Comparison of ENCODE assay signal across 9 cellular contexts in the genomic region with DNA sequence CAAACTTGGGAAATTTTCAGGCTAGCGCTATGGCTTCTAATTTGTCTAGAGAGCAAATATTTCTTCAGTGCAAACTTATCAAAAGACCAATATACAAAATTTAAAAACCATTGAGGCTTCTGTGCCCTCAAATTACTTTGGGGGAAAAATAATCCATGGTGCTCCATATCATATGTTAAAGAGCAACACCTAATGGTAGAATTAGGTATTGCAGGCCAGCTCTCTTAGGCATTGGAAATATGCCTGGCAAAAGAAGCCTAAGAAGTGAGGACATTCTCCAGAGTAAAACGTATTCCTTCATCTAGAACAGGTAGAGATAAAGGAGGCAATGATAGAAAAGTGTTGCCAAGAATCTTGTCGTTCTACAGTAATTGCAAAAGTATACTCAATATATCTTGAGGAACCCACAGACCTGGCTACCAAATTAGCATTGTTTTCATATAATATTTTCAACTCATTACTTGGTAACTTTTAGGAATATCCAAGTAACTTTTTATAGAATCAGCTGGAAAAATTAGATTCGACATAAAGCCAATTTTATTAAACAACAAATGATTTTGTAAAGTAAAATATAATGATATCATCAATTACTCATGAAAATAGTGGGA.
A peak's percentile ranks its signal among the peaks of the same experiment; 100 is the strongest.
DNase-seq lines count a peak whose midpoint lies in the region; ATAC-seq, FAIRE-seq and TF ChIP-seq lines count a peak whose summit lies in the region.
"Had no signal": no experiment of that assay in that cellular context is flagged by ENCODE, and none has a peak within 500 bp of the region (broad histone marks: within the 10 kb centered on the region; RNA-seq: fewer than 3 reads in every experiment).

No MANE protein-coding gene starts in this region.

- no peak overlapping the region for H3K27ac ChIP-seq in SU-DHL-6 (ENCODE audit: low read depth, low read length)
- H3K27ac ChIP-seq in kidney (ENCODE audit: low read depth in 2 of 2, low read length in 2 of 2): no peak overlapping the region
- no peak overlapping the region for H3K27ac ChIP-seq in tibial nerve

- H3K27me3 ChIP-seq in SU-DHL-6 (ENCODE audit: low read length) (no peaks in the 10 kb centered on the region), tibial nerve (no peaks in the 10 kb centered on the region)

- ATAC-seq in HG03039 (IDR thresholded peaks at IDR 0.05; ENCODE audit: unreplicated experiment) (no peak), HG03439 (IDR thresholded peaks at IDR 0.05; ENCODE audit: unreplicated experiment) (no peak), HG02678 (IDR thresholded peaks at IDR 0.05; ENCODE audit: unreplicated experiment) (no peak)
- ATAC-seq: activated T-cell treated with anti-CD3 and anti-CD28 coated beads, Interleukin-2, amount 50 U/mL, for 72 hours had no signal

- H3F3A ChIP-seq in SU-DHL-6 (ENCODE audit: insufficient read depth): no peaks in the 10 kb centered on the region

- H3K4me1 ChIP-seq in kidney (ENCODE audit: control insufficient read depth in 1 of 2, insufficient read depth in 1 of 2, low read depth in 1 of 2, low read length in 2 of 2) (no peaks in the 10 kb centered on the region), tibial nerve (no peaks in the 10 kb centered on the region)

- H3K4me2 ChIP-seq in SU-DHL-6 (ENCODE audit: low read depth, low read length, poor library complexity, severe bottlenecking): no peak overlapping the region

- intact Hi-C loops in kidney (cut with DNase I): no loop called here

- TF ChIP-seq EP300 in tibial nerve (IDR thresholded peaks at IDR 0.05): no peak

- H3K36me3 ChIP-seq in SU-DHL-6 (ENCODE audit: low read length): no peaks in the 10 kb centered on the region
- no peaks in the 10 kb centered on the region for H3K36me3 ChIP-seq in kidney (ENCODE audit: control insufficient read depth in 1 of 2, insufficient read depth in 2 of 2, low read length in 2 of 2)
- H3K36me3 ChIP-seq in tibial nerve: no peaks in the 10 kb centered on the region

- no peak for TF ChIP-seq POLR2A in tibial nerve (IDR thresholded peaks at IDR 0.05)

- H2AFZ ChIP-seq in SU-DHL-6 (ENCODE audit: low read depth, low read length, severe bottlenecking): no peak overlapping the region

- no peaks in the 10 kb centered on the region for H3K9me2 ChIP-seq in SU-DHL-6 (replicated peaks; ENCODE audit: insufficient read depth, low read length)

- 69 to 75% methylated on average over 4 of the region's 4 CpGs for WGBS in tibial nerve, 2 donors

- H3K9ac ChIP-seq in SU-DHL-6 (ENCODE audit: low read length) (no peak overlapping the region), kidney (ENCODE audit: low read length in 2 of 2) (no peak overlapping the region)

- no peaks in the 10 kb centered on the region for H3K79me2 ChIP-seq in SU-DHL-6 (ENCODE audit: insufficient read depth, low read length)

- FAIRE-seq in GM18507 (lab: Jason Lieb, UNC) (peak; percentile 12), kidney (lab: Jason Lieb, UNC) (no peak)

- DNase-seq in AG10803 (ENCODE audit: low read depth) (peak; percentile 2), GM18507 (ENCODE audit: extremely low spot score, insufficient read length, low read depth) (no peak), kidney (no peak), tibial nerve (ENCODE audit: low spot score in 2 of 2) (no peak)

- TF ChIP-seq CTCF in AG10803 (conservative IDR thresholded peaks at IDR 0.05; ENCODE audit: low read length) (peak; percentile 68), SU-DHL-6 (IDR thresholded peaks at IDR 0.05; ENCODE audit: insufficient read depth, low read length, poor library complexity, severe bottlenecking) (peak; percentile 67), kidney (IDR thresholded peaks at IDR 0.05; ENCODE audit: borderline replicate concordance, extremely low read depth, insufficient read depth) (peak; percentile 32), tibial nerve (IDR thresholded peaks at IDR 0.05) (peak in 2 of 5 experiments; percentile 36 to 60)

- H4K20me1 ChIP-seq in SU-DHL-6 (ENCODE audit: low read depth, low read length): no peaks in the 10 kb centered on the region

- H3K4me3 ChIP-seq in AG10803 (ENCODE audit: low read length) (no peak overlapping the region), SU-DHL-6 (ENCODE audit: insufficient read depth, low read length, poor library complexity, severe bottlenecking) (no peak overlapping the region), kidney (ENCODE audit: low read length in 2 of 2) (no peak overlapping the region), tibial nerve (no peak overlapping the region)

- H3K9me3 ChIP-seq in SU-DHL-6 (ENCODE audit: insufficient read depth, low read length): peaks cover 6% of the 10 kb centered on the region; the same call in 1 of the 2 replicates
- peaks cover 3 to 5% of the 10 kb centered on the region in 2 donors for H3K9me3 ChIP-seq in kidney (ENCODE audit: control insufficient read depth in 1 of 2, low read length in 2 of 2)
- peaks cover 0 to 7% (median 0%) of the 10 kb centered on the region in 4 donors for H3K9me3 ChIP-seq in tibial nerve
